In genomic region chr3:100954199-100954935, GRCh38 we compare ENCODE assay signal across 20 cellular contexts. TPM values are rescaled to one million over a fixed set of nuclear protein-coding genes. Genes with fewer than 3 reads are reported as not detected.
A peak's percentile ranks its signal among the peaks of the same experiment; 100 is the strongest.
DNase-seq lines count a peak whose midpoint lies in the region; ATAC-seq and TF ChIP-seq lines count a peak whose summit lies in the region.
"Had no signal": no experiment of that assay in that cellular context is flagged by ENCODE, and none has a peak within 500 bp of the region (broad histone marks: within the 10 kb centered on the region; RNA-seq: fewer than 3 reads in every experiment).

No MANE protein-coding gene starts in this region.

- H3K27ac ChIP-seq in RWPE2 (ENCODE audit: poor library complexity, severe bottlenecking), result peak overlapping the region; percentile 1
- peak overlapping the region; percentile 63 for H3K27ac ChIP-seq in smooth muscle cell (ENCODE audit: low read depth)
- no peak overlapping the region for H3K27ac ChIP-seq in aorta (ENCODE audit: low read depth in 1 of 2, low read length in 2 of 2)
- H3K27ac ChIP-seq: KMS-11, RWPE1 had no signal

- H3K4me3 ChIP-seq in RWPE2 (ENCODE audit: severe bottlenecking), result no peak overlapping the region
- no peak overlapping the region for H3K4me3 ChIP-seq in fibroblast of the aortic adventitia (ENCODE audit: low read depth, low read length)
- no peak overlapping the region for H3K4me3 ChIP-seq in smooth muscle cell
- H3K4me3 ChIP-seq in aorta (ENCODE audit: low read length in 2 of 2), result no peak overlapping the region
- H3K4me3 ChIP-seq: skin epidermis had no signal

- H3K4me2 ChIP-seq in smooth muscle cell, result peak overlapping the region; percentile 80
- H3K4me2 ChIP-seq: KMS-11 had no signal

- H4K20me1 ChIP-seq in smooth muscle cell (ENCODE audit: low read depth), result no peaks in the 10 kb centered on the region

- H3K27me3 ChIP-seq in RWPE2 (ENCODE audit: insufficient read depth, poor library complexity, severe bottlenecking) (no peaks in the 10 kb centered on the region), smooth muscle cell (ENCODE audit: low read depth) (peaks cover 10% of the 10 kb centered on the region), aorta (ENCODE audit: control insufficient read depth in 1 of 2, insufficient read depth in 2 of 2, low read length in 1 of 2) (no peaks in the 10 kb centered on the region)

- peak overlapping the region; percentile 18 for H2AFZ ChIP-seq in smooth muscle cell (ENCODE audit: low read depth)

- DNase-seq in EH (ENCODE audit: low read depth) (peak; percentile 6), RWPE2 (ENCODE audit: low spot score) (no peak), fibroblast of the aortic adventitia (ENCODE audit: low read depth) (peak; percentile 74), smooth muscle cell (lab: John Stamatoyannopoulos, UW; ENCODE audit: unreplicated experiment) (no peak), NCI-H2081 (lab: John Stamatoyannopoulos, UW) (no peak), iPS-NIHi7 (ENCODE audit: extremely low spot score) (no peak), aorta (no peak), GDM1 (lab: John Stamatoyannopoulos, UW) (no peak)
- DNase-seq: activated naive CD4-positive, alpha-beta T cell; activated T-cell treated with anti-CD3 and anti-CD28 coated beads for 4 hours; CD8-positive, alpha-beta T cell; erythroblast; H7; hypothalamus; NCI-H1417 treated with DMSO at 0.1 percent for 48 hours; occipital lobe; T-cell had no signal

- H3F3A ChIP-seq in smooth muscle cell (ENCODE audit: low read depth), result no peaks in the 10 kb centered on the region

- ATAC-seq in RWPE2 (ENCODE audit: low read depth) (no peak), aorta (ENCODE audit: low FRiP score) (no peak)
- ATAC-seq: CD8-positive, alpha-beta T cell; T-cell had no signal

- intact Hi-C loops in aorta (cut with DNase I), result no loop called here

- H3K79me2 ChIP-seq in smooth muscle cell (ENCODE audit: low read depth), result no peaks in the 10 kb centered on the region

- H3K9me3 ChIP-seq in RWPE2 (ENCODE audit: severe bottlenecking) (no peaks in the 10 kb centered on the region), smooth muscle cell (replicated peaks; ENCODE audit: low read depth) (no peaks in the 10 kb centered on the region), aorta (ENCODE audit: control insufficient read depth, low read length) (no peaks in the 10 kb centered on the region)

- no peaks in the 10 kb centered on the region for H3K4me1 ChIP-seq in RWPE2 (ENCODE audit: insufficient read depth, poor library complexity, severe bottlenecking)
- H3K4me1 ChIP-seq in smooth muscle cell (ENCODE audit: low read depth), result no peaks in the 10 kb centered on the region
- H3K4me1 ChIP-seq in aorta (ENCODE audit: control insufficient read depth in 1 of 2, insufficient read depth in 2 of 2, low read length in 2 of 2), result no peaks in the 10 kb centered on the region

- TF ChIP-seq CTCF in RWPE2 (IDR thresholded peaks at IDR 0.05; ENCODE audit: poor library complexity, severe bottlenecking) (no peak), fibroblast of the aortic adventitia (IDR thresholded peaks at IDR 0.05; ENCODE audit: insufficient read depth, low read length) (no peak), smooth muscle cell (IDR thresholded peaks at IDR 0.05; ENCODE audit: borderline replicate concordance, insufficient read depth, poor library complexity, severe bottlenecking) (no peak)

- WGBS in smooth muscle cell (ENCODE audit: low lambda C conversion rate), result 73% methylated on average over 3 of the region's 3 CpGs
- WGBS in aorta, 2 donors, result 39 to 51% methylated on average over 3 of the region's 3 CpGs

- H3K9ac ChIP-seq in smooth muscle cell (ENCODE audit: low read depth), result no peak overlapping the region
- H3K9ac ChIP-seq: KMS-11 had no signal

- H3K36me3 ChIP-seq in RWPE2 (ENCODE audit: low read depth) (no peaks in the 10 kb centered on the region), smooth muscle cell (ENCODE audit: low read depth) (no peaks in the 10 kb centered on the region), aorta (ENCODE audit: control insufficient read depth in 1 of 2, insufficient read depth in 2 of 2, low read length in 1 of 2) (no peaks in the 10 kb centered on the region)

RNA-seq across cellular contexts. Expression of gene ABI3BP, which starts 38.9 kb away (rescaled TPM):
- total RNA-seq in fibroblast of the aortic adventitia (ENCODE audit: low replicate concordance) (83.2 and 108 TPM in 2 replicates), smooth muscle cell (0.54 and 0.58 TPM in 2 replicates), aorta (100 to 1,000 TPM; 213 to 389 TPM)
- polyA plus RNA-seq in smooth muscle cell (0.47 and 0.54 TPM in 2 replicates), aorta (10 to 100 TPM in 1 of 2 donors, 1 to 10 TPM in 1; 4.6 to 15.8 TPM)
- total RNA-seq: CD8-positive, alpha-beta T cell had no signal

Comparison
In these comparisons a context has a peak if more than half of its experiments do, and no peak if none do; other contexts are left out.
1. DNase-seq: peak in EH (single experiment) and fibroblast of the aortic adventitia (single experiment); none in RWPE2 (single experiment), smooth muscle cell (single experiment), NCI-H2081 (0 of 2), iPS-NIHi7 (single experiment), aorta (0 of 2) and GDM1 (single experiment).
2. H3K27ac ChIP-seq: peak in RWPE2 (single experiment) and smooth muscle cell (single experiment); none in aorta (0 of 2).
3. RNA of gene ABI3BP, which starts 38.9 kb away (total RNA-seq): 213 to 389 TPM in aorta and 83.2 to 108 TPM in fibroblast of the aortic adventitia; 0.54 to 0.58 TPM in smooth muscle cell; every median in the first group is over 10 times any median in the second.